ENCODE assay signal across 9 cellular contexts in the genomic region with DNA sequence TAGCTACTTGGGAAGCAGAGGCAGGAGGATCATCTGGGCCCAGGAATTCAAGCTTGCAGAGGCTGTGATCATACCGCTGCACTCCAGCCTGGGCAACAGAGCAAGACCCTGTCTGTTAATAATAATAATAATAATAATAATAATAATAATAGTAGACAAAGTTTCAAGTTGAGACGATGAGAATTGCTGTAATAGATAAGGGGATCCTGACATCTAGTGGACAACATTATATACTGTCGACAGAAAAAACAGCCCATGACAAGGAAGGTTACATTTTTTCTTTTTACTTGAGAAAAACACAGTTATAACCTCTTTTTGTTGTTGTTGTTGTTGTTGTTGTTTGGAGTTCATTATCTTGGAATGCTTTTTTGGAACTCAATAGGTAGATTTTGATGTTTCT. TPM values are rescaled to one million over a fixed set of nuclear protein-coding genes. Genes with fewer than 3 reads are reported as not detected.
DNase-seq lines count a peak whose midpoint lies in the region; ATAC-seq, FAIRE-seq and TF ChIP-seq lines count a peak whose summit lies in the region.
"Had no signal": no experiment of that assay in that cellular context is flagged by ENCODE, and none has a peak within 500 bp of the region (broad histone marks: within the 10 kb centered on the region; RNA-seq: fewer than 3 reads in every experiment).

No MANE protein-coding gene starts in this region.

- no peak for DNase-seq in AG09309 (ENCODE audit: low read depth)
- peak; percentile 8 for DNase-seq in GM19239 (ENCODE audit: insufficient read length, low spot score)
- DNase-seq in RKO (ENCODE audit: low spot score) = peak; percentile 65
- peak; percentile 63 for DNase-seq in fibroblast of mammary gland (ENCODE audit: low read depth)
- no peak for DNase-seq in prostate gland (ENCODE audit: low spot score)
- DNase-seq in retina = no peak

- 49% methylated on average over 3 of the region's 3 CpGs for WGBS in prostate gland

- ATAC-seq in HG03159 (IDR thresholded peaks at IDR 0.05; ENCODE audit: unreplicated experiment) (no peak), HG02759 (IDR thresholded peaks at IDR 0.05; ENCODE audit: unreplicated experiment) (no peak)

- no peak overlapping the region for H3K27ac ChIP-seq in prostate gland

- H3K27me3 ChIP-seq in prostate gland (replicated peaks; ENCODE audit: insufficient read depth) = no peaks in the 10 kb centered on the region

- H3K4me3 ChIP-seq in AG09309 (ENCODE audit: control insufficient read depth, low read depth, low read length) = no peak overlapping the region
- H3K4me3 ChIP-seq in fibroblast of mammary gland (ENCODE audit: control insufficient read depth, low read depth, low read length) = no peak overlapping the region
- no peak overlapping the region for H3K4me3 ChIP-seq in prostate gland

- H3K4me1 ChIP-seq in prostate gland (replicated peaks) = no peaks in the 10 kb centered on the region

- TF ChIP-seq POLR2A in prostate gland (IDR thresholded peaks at IDR 0.05) = no peak

- FAIRE-seq in GM19239 (lab: Jason Lieb, UNC) = peak; percentile 76
- FAIRE-seq: colon had no signal

- H3K36me3 ChIP-seq in prostate gland = no peaks in the 10 kb centered on the region

- peak; percentile 36 for TF ChIP-seq CTCF in AG09309 (IDR thresholded peaks at IDR 0.05; ENCODE audit: control insufficient read depth, insufficient read depth, low read depth, low read length, missing control alignments)
- TF ChIP-seq CTCF in fibroblast of mammary gland (conservative IDR thresholded peaks at IDR 0.05; ENCODE audit: control insufficient read depth, insufficient read depth, low read depth, low read length) = peak; percentile 59
- peak in 3 of 4 experiments; percentile 41 to 60 (median 48) for TF ChIP-seq CTCF in prostate gland (IDR thresholded peaks at IDR 0.05)

- intact Hi-C loops in prostate gland (cut with DNase I) = loop anchor here (2.0 kb wide), 1 partner anchor 151 kb away; no protein-coding TSS in a partner anchor

- H3K9me3 ChIP-seq in prostate gland = no peaks in the 10 kb centered on the region

RNA-seq across cellular contexts. Expression of a gene that starts 35.3 kb away (rescaled TPM):
- 100 to 1,000 TPM; 134 to 234 TPM for total RNA-seq in prostate gland

Comparison
In these comparisons a context has a peak if more than half of its experiments do, and no peak if none do; other contexts are left out.
1. DNase-seq: peak in GM19239 (single experiment), RKO (single experiment) and fibroblast of mammary gland (single experiment); none in AG09309 (single experiment), prostate gland (single experiment) and retina (single experiment).
2. Peak in every context shown above with its lines, with median percentiles within 50 percentile points of each other: CTCF ChIP-seq.